In genomic region chr22:26715392-26715939, GRCh38 we compare ENCODE assay signal across 2 cellular contexts.
TF ChIP-seq lines count a peak whose summit lies in the region.

No MANE protein-coding gene starts in this region.

TF ChIP-seq in HepG2, 621 proteins besides CTCF, POLR2A, EP300 and RAD21:
- TF ChIP-seq MAFK (conservative IDR thresholded peaks at IDR 0.05 in 1 of 2, IDR thresholded peaks at IDR 0.05 in 1 of 2; ENCODE audit: low read length in 2 of 2) (peak; percentile 74 to 90), MAFF (IDR thresholded peaks at IDR 0.05; ENCODE audit: low read depth, low read length) (peak; percentile 81), RNF219 (CRISPR knock-in tag; IDR thresholded peaks at IDR 0.05) (no peak), ZNF383 (CRISPR knock-in tag; IDR thresholded peaks at IDR 0.05; ENCODE audit: borderline replicate concordance) (no peak)
TF ChIP-seq in HepG2: peak in this region for 2.

TF ChIP-seq in IMR-90, 13 proteins besides CTCF, POLR2A, EP300 and RAD21:
- TF ChIP-seq MAFK (IDR thresholded peaks at IDR 0.05; ENCODE audit: low read depth, low read length) (peak; percentile 92), RFX5 (IDR thresholded peaks at IDR 0.05; ENCODE audit: low read depth, low read length) (no peak)
